ENCODE assay signal across 8 cellular contexts in genomic region chr17:28371245-28372202, GRCh38.
DNase-seq lines count a peak whose midpoint lies in the region; ATAC-seq and TF ChIP-seq lines count a peak whose summit lies in the region.

TSS of gene SARM1 (plus strand) at chr17:28371694. CDS start at chr17:28372033, 339 bp downstream.

- DNase-seq in NCI-H1694 treated with DMSO at 0.1 percent for 48 hours (lab: John Stamatoyannopoulos, UW) (peak; percentile 84), T47D (ENCODE audit: low read depth in 1 of 2, low spot score in 1 of 2) (peak; percentile 42 to 76), iris pigment epithelial cell (ENCODE audit: low read depth) (peak; percentile 81), smooth muscle cell of the brain vasculature (ENCODE audit: low read depth, low spot score) (peak; percentile 65)

- in situ Hi-C loops in T47D (cut with HindIII; ENCODE audit: low pct_unique_long_range_greater_than_20kb, low sequenced_read_pairs): no loop called here

- no peak for TF ChIP-seq CTCF in WI38 (IDR thresholded peaks at IDR 0.05; ENCODE audit: low read depth, low read length)

- ATAC-seq in HG02571 (IDR thresholded peaks at IDR 0.05; ENCODE audit: unreplicated experiment) (peak; percentile 83), GM18870 (IDR thresholded peaks at IDR 0.05; ENCODE audit: unreplicated experiment) (no peak)

- H3K4me3 ChIP-seq in GM08714 (ENCODE audit: low read length): peak within 1 kb of the TSS; percentile 80
- peak within 1 kb of the TSS; percentile 73 for H3K4me3 ChIP-seq in WI38 (ENCODE audit: low read depth, low read length)
